Comparison of ENCODE assay signal across 23 cellular contexts in genomic region chr6:41247882-41248707, GRCh38. TPM values are rescaled to one million over a fixed set of nuclear protein-coding genes. Genes with fewer than 3 reads are reported as not detected.
"Had no signal": no experiment of that assay in that cellular context is flagged by ENCODE, and none has a peak within 500 bp of the region (broad histone marks: within the 10 kb centered on the region; RNA-seq: fewer than 3 reads in every experiment).

No MANE protein-coding gene starts in this region.

- ATAC-seq: gastroesophageal sphincter, heart right ventricle had no signal

- H3K4me3 Mint-ChIP-seq: activated CD4-positive, alpha-beta T cell treated with anti-CD3 and anti-CD28 coated beads, Interleukin-2, amount 10 ng/mL, durations not matched to agents 24 days and 14 days; endodermal cell; naive B cell; T-helper 1 cell treated with Interleukin-12 subunit alpha and Interleukin-12 subunit beta and Interleukin-4 antibody, amounts not matched to agents 30 μg/mL and 1 μg/mL, for 36 hours had no signal

- H3K4me1 ChIP-seq: gastroesophageal sphincter, heart right ventricle, right atrium auricular region, suprapubic skin had no signal

- DNase-seq: activated CD4-positive, alpha-beta T cell treated with anti-CD3 and anti-CD28 coated beads, Interleukin-2, amount 10 ng/mL, durations not matched to agents 24 days and 14 days; activated CD8-positive, alpha-beta memory T cell treated with anti-CD3 and anti-CD28 coated beads for 24 hours; activated gamma-delta T cell treated with Interleukin-2 at 50 U/mL for 16 hours; aorta; endodermal cell; erythroblast; heart right ventricle; naive B cell; nucleus accumbens; stimulated activated CD4-positive, alpha-beta T cell treated with anti-CD3 and anti-CD28 coated beads, Interleukin-15, amount 100 ng/mL, for 24 hours; stimulated activated CD4-positive, alpha-beta T cell treated with anti-CD3 and anti-CD28 coated beads, Interleukin-4, amount 100 ng/mL, for 4 hours; stimulated activated CD8-positive, alpha-beta memory T cell treated with anti-CD3 and anti-CD28 coated beads, Interleukin-4, amount 100 ng/mL, for 48 hours; stimulated activated naive CD8-positive, alpha-beta T cell treated with anti-CD3 and anti-CD28 coated beads, Interleukin-15, Interleukin-2, amounts not matched to agents 100 U/mL and 50 U/mL, for 24 hours; trophoblast cell had no signal

- H3K27me3 ChIP-seq: right atrium auricular region had no signal

- H3K9me3 ChIP-seq: gastroesophageal sphincter, right atrium auricular region, suprapubic skin had no signal

- H3K4me3 ChIP-seq: gastroesophageal sphincter, heart right ventricle, right atrium auricular region, suprapubic skin had no signal

- H3K27ac ChIP-seq: gastroesophageal sphincter, heart right ventricle, right atrium auricular region, suprapubic skin had no signal

- H3K4me1 Mint-ChIP-seq: activated CD4-positive, alpha-beta T cell treated with anti-CD3 and anti-CD28 coated beads, Interleukin-2, amount 10 ng/mL, durations not matched to agents 24 days and 14 days; endodermal cell had no signal

- H3K36me3 ChIP-seq: gastroesophageal sphincter, heart right ventricle, right atrium auricular region, suprapubic skin had no signal

- H3K27ac Mint-ChIP-seq: activated CD4-positive, alpha-beta T cell treated with anti-CD3 and anti-CD28 coated beads, Interleukin-2, amount 10 ng/mL, durations not matched to agents 24 days and 14 days; endodermal cell; naive B cell; progenitor cell of endocrine pancreas; T-helper 1 cell treated with Interleukin-12 subunit alpha and Interleukin-12 subunit beta and Interleukin-4 antibody, amounts not matched to agents 30 μg/mL and 1 μg/mL, for 36 hours had no signal

RNA-seq across cellular contexts. Expression of gene TREML4, which starts 19.9 kb away (rescaled TPM):
- total RNA-seq: activated CD4-positive, alpha-beta T cell treated with anti-CD3 and anti-CD28 coated beads, Interleukin-2, amount 10 ng/mL, durations not matched to agents 24 days and 14 days; cerebellum; dermis microvascular lymphatic vessel endothelial cell; endodermal cell; gastroesophageal sphincter; heart right ventricle; mononuclear cell; progenitor cell of endocrine pancreas; right atrium auricular region; skeletal muscle tissue; suprapubic skin had no signal
- polyA plus RNA-seq: aorta had no signal

RNA-seq across cellular contexts. Expression of gene TREM1, which starts 38.4 kb away (rescaled TPM):
- total RNA-seq: activated CD4-positive, alpha-beta T cell treated with anti-CD3 and anti-CD28 coated beads, Interleukin-2, amount 10 ng/mL, durations not matched to agents 24 days and 14 days; dermis microvascular lymphatic vessel endothelial cell; endodermal cell; progenitor cell of endocrine pancreas had no signal

RNA-seq across cellular contexts. Expression of gene TREML2, which starts 47.1 kb away (rescaled TPM):
- total RNA-seq: dermis microvascular lymphatic vessel endothelial cell, endodermal cell, progenitor cell of endocrine pancreas, suprapubic skin had no signal
